Comparison of ENCODE assay signal across 8 cellular contexts in the genomic region with DNA sequence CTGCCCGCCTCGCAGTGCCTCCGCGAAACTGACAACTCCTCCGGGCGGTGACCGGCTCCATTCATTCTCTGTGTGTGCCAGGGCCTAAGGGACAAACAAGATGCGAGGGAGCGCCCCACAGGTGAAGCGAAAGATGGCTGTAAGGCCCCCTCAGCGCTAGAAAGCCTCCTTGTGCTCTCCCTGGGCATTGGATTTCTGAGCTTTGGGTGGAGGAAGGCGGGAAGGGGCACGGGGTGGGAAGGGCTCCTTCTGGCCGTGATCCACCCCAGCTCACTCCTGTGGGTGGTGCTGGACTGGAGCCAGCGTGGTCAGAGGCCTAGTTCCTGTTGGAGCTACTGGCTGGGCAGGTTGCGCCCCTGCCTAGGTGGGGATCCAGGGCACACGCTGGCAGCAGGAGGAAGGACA. TPM values are rescaled to one million over a fixed set of nuclear protein-coding genes. Genes with fewer than 3 reads are reported as not detected.
A peak's percentile ranks its signal among the peaks of the same experiment; 100 is the strongest.
DNase-seq lines count a peak whose midpoint lies in the region; ATAC-seq and TF ChIP-seq lines count a peak whose summit lies in the region.

No MANE protein-coding gene starts in this region.

- no peak overlapping the region for H3K27ac ChIP-seq in CD4-positive, CD25-positive, alpha-beta regulatory T cell (ENCODE audit: insufficient read depth, low read length, poor library complexity, severe bottlenecking)
- H3K27ac ChIP-seq in KMS-11 (no peak overlapping the region), mucosa of rectum (ENCODE audit: low read depth in 2 of 2, low read length in 2 of 2) (peak overlapping the region; percentile 87 to 89)

- peak overlapping the region; percentile 70; the same call in 1 of the 2 replicates for H2AFZ ChIP-seq in KMS-11 (ENCODE audit: low read depth)

- H3K9ac ChIP-seq in KMS-11 (no peak overlapping the region; the same call in 1 of the 2 replicates), mucosa of rectum (ENCODE audit: low read depth in 1 of 2, low read length in 2 of 2) (peak overlapping the region; percentile 77 to 80)

- no peaks in the 10 kb centered on the region for H4K20me1 ChIP-seq in KMS-11 (ENCODE audit: insufficient read depth)

- H3K4me1 Mint-ChIP-seq in CD4-positive, CD25-positive, alpha-beta regulatory T cell = peaks cover 7 to 36% (median 20%) of the 10 kb centered on the region in 4 donors
- peaks cover 44% of the 10 kb centered on the region for H3K4me1 Mint-ChIP-seq in brain

- peaks cover 9% of the 10 kb centered on the region for H3K4me1 ChIP-seq in CD4-positive, CD25-positive, alpha-beta regulatory T cell (ENCODE audit: control insufficient read depth, insufficient read depth, low read length, poor library complexity, severe bottlenecking)
- peaks cover 16% of the 10 kb centered on the region for H3K4me1 ChIP-seq in KMS-11 (ENCODE audit: low read depth, poor library complexity, severe bottlenecking)
- H3K4me1 ChIP-seq in mucosa of rectum (ENCODE audit: control insufficient read depth in 2 of 2, insufficient read depth in 2 of 2, low read length in 2 of 2) = peaks cover 24 to 55% of the 10 kb centered on the region in 2 donors

- no peaks in the 10 kb centered on the region for H3K9me3 ChIP-seq in CD4-positive, CD25-positive, alpha-beta regulatory T cell (ENCODE audit: control insufficient read depth in 2 of 2, low read length in 2 of 2)
- H3K9me3 ChIP-seq in mucosa of rectum (ENCODE audit: control insufficient read depth in 2 of 2, low read length in 2 of 2) = no peaks in the 10 kb centered on the region

- H3K36me3 Mint-ChIP-seq in CD4-positive, CD25-positive, alpha-beta regulatory T cell = peaks cover 4% of the 10 kb centered on the region
- no peaks in the 10 kb centered on the region for H3K36me3 Mint-ChIP-seq in brain

- no peak for DNase-seq in CD4-positive, CD25-positive, alpha-beta regulatory T cell
- no peak for DNase-seq in erythroblast (lab: John Stamatoyannopoulos, UW)
- DNase-seq in activated effector memory CD4-positive, alpha-beta T cell treated with Interleukin-2 at 50 U/mL for 16 hours = no peak

- peak overlapping the region; percentile 70 to 94 (median 88) for H3K4me3 Mint-ChIP-seq in CD4-positive, CD25-positive, alpha-beta regulatory T cell
- H3K4me3 Mint-ChIP-seq in brain = peak overlapping the region; percentile 84 to 89 (median 85)

- no peaks in the 10 kb centered on the region for H3K36me3 ChIP-seq in CD4-positive, CD25-positive, alpha-beta regulatory T cell (ENCODE audit: control insufficient read depth, insufficient read depth, low read length)
- H3K36me3 ChIP-seq in KMS-11 (ENCODE audit: insufficient read depth) = no peaks in the 10 kb centered on the region
- H3K36me3 ChIP-seq in mucosa of rectum (ENCODE audit: control insufficient read depth in 2 of 2, insufficient read depth in 2 of 2, low read length in 2 of 2) = no peaks in the 10 kb centered on the region

- H3K27me3 ChIP-seq in CD4-positive, CD25-positive, alpha-beta regulatory T cell (ENCODE audit: control insufficient read depth, insufficient read depth, low read length) = peaks cover 12% of the 10 kb centered on the region
- H3K27me3 ChIP-seq in KMS-11 (ENCODE audit: insufficient read depth, low read depth) (no peaks in the 10 kb centered on the region), mucosa of rectum (ENCODE audit: control insufficient read depth in 2 of 2, insufficient read depth in 2 of 2, low read length in 2 of 2) (no peaks in the 10 kb centered on the region)

- peak overlapping the region; percentile 53 for H3K4me3 ChIP-seq in CD4-positive, CD25-positive, alpha-beta regulatory T cell (ENCODE audit: low read depth, low read length)
- H3K4me3 ChIP-seq in KMS-11 (IDR thresholded peaks at IDR 0.05; ENCODE audit: insufficient read depth, low read depth, low read length) = no peak overlapping the region
- peak overlapping the region; percentile 78 to 79 for H3K4me3 ChIP-seq in mucosa of rectum (ENCODE audit: low read length in 2 of 2)

- no peak for TF ChIP-seq CTCF in KMS-11 (conservative IDR thresholded peaks at IDR 0.05; ENCODE audit: low read depth, low read length)
- no peak for TF ChIP-seq CTCF in brain (conservative IDR thresholded peaks at IDR 0.05)

- H3K79me2 ChIP-seq in KMS-11 (ENCODE audit: insufficient read depth, low read depth) = no peaks in the 10 kb centered on the region

- H3K27me3 Mint-ChIP-seq in CD4-positive, CD25-positive, alpha-beta regulatory T cell = peaks cover 48% of the 10 kb centered on the region
- H3K27me3 Mint-ChIP-seq in brain = peaks cover 37% of the 10 kb centered on the region

- no peak for TF ChIP-seq POLR2A in erythroblast (IDR thresholded peaks at IDR 0.05; ENCODE audit: low read length)

- no peak for ATAC-seq in CD4-positive, CD25-positive, alpha-beta regulatory T cell (ENCODE audit: low read depth in 2 of 2)
- ATAC-seq in HG03432 (IDR thresholded peaks at IDR 0.05; ENCODE audit: unreplicated experiment) = no peak
- ATAC-seq in GM19023 (IDR thresholded peaks at IDR 0.05; ENCODE audit: unreplicated experiment) = no peak

- peak overlapping the region; percentile 93 for H3K4me2 ChIP-seq in KMS-11

- H3K27ac Mint-ChIP-seq in CD4-positive, CD25-positive, alpha-beta regulatory T cell = peak overlapping the region in 1 of 3 donors; percentile 59
- H3K27ac Mint-ChIP-seq in brain = peak overlapping the region in 2 of 5 experiments; percentile 16 to 86

- H3K9me3 Mint-ChIP-seq in CD4-positive, CD25-positive, alpha-beta regulatory T cell = peaks cover 0 to 4% (median 0%) of the 10 kb centered on the region in 7 donors
- peaks cover 0 to 7% (median 3%) of the 10 kb centered on the region in 5 experiments for H3K9me3 Mint-ChIP-seq in brain

RNA-seq across cellular contexts. Expression of a gene that starts 0.9 kb away (rescaled TPM):
- total RNA-seq in CD4-positive, CD25-positive, alpha-beta regulatory T cell = 4.7 TPM
- polyA plus RNA-seq in CD4-positive, CD25-positive, alpha-beta regulatory T cell = 1 to 10 TPM; 1.4 to 3.1 (median 2.0) TPM
- 1.9 TPM for polyA plus RNA-seq in brain (ENCODE audit: insufficient read depth, low read depth, low replicate concordance)

RNA-seq across cellular contexts. Expression of a gene that starts 12.1 kb away (rescaled TPM):
- total RNA-seq in CD4-positive, CD25-positive, alpha-beta regulatory T cell = 8.2 TPM
- 1 to 10 TPM; 2.4 to 2.9 (median 2.5) TPM for polyA plus RNA-seq in CD4-positive, CD25-positive, alpha-beta regulatory T cell
- 14.3 TPM for polyA plus RNA-seq in brain (ENCODE audit: insufficient read depth, low read depth, low replicate concordance)

Comparison
In these comparisons a context has a peak if more than half of its experiments do, and no peak if none do; other contexts are left out.
1. H3K27ac ChIP-seq: peak in mucosa of rectum (2 of 2); none in CD4-positive, CD25-positive, alpha-beta regulatory T cell (single experiment) and KMS-11 (single experiment).